ENCODE assay signal across 23 cellular contexts in the genomic region with DNA sequence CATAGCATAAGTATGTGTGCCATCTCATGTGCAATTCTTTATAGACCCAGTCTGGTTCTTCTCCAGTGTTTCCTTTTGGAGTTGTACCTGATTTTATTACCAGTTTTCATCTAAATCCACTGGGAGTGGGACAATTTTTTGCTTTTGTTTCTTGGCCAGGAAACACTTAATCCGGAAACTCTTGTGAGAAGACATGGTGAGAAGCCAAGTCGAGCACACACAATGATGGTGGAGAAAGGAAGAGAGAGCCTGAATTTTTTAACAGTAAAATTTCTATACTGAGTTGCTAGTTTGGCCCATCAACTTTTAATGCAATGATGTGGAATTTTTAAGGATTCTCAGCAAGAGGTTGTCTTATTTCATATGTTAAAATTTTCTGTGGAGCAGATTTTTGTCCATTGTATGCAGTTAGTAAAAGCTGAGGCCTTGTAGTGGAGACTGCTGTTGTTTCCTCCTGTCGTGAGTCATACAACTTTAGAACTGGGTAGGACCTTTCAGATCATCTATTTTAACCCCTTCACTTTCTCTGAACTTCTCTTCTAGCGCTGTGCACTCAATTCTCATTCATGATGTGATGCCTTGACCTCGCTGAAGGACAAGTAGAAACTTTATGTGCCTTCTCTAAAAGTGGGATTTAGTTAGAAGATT. TPM values are rescaled to one million over a fixed set of nuclear protein-coding genes. Genes with fewer than 3 reads are reported as not detected.
DNase-seq lines count a peak whose midpoint lies in the region; ATAC-seq, FAIRE-seq and TF ChIP-seq lines count a peak whose summit lies in the region.
"Had no signal": no experiment of that assay in that cellular context is flagged by ENCODE, and none has a peak within 500 bp of the region (broad histone marks: within the 10 kb centered on the region; RNA-seq: fewer than 3 reads in every experiment).

No MANE protein-coding gene starts in this region.

- H3K27ac ChIP-seq in layer of hippocampus (ENCODE audit: low read depth, low read length), result peak overlapping the region; percentile 0

- peaks cover 6% of the 10 kb centered on the region for H3K4me1 Mint-ChIP-seq in activated CD8-positive, alpha-beta memory T cell treated with anti-CD3 and anti-CD28 coated beads, Interleukin-2, amount 10 ng/mL, durations not matched to agents 7 days and 5 days

- CTCF ChIA-PET in activated CD8-positive, alpha-beta memory T cell treated with anti-CD3 and anti-CD28 coated beads, Interleukin-2, amount 10 ng/mL, durations not matched to agents 7 days and 5 days (lab: Charles Lee), result no interaction called here

- H3K27me3 ChIP-seq in layer of hippocampus (ENCODE audit: control insufficient read depth, insufficient read depth, low read length), result no peaks in the 10 kb centered on the region
- H3K27me3 ChIP-seq: upper lobe of left lung had no signal

- H3K36me3 Mint-ChIP-seq in activated CD8-positive, alpha-beta memory T cell treated with anti-CD3 and anti-CD28 coated beads, Interleukin-2, amount 10 ng/mL, durations not matched to agents 7 days and 5 days, result peaks cover 28% of the 10 kb centered on the region

- no peak overlapping the region for H3K4me3 Mint-ChIP-seq in activated CD8-positive, alpha-beta memory T cell treated with anti-CD3 and anti-CD28 coated beads, Interleukin-2, amount 10 ng/mL, durations not matched to agents 7 days and 5 days
- H3K4me3 Mint-ChIP-seq: activated T-helper 1 cell treated with anti-CD3 and anti-CD28 coated beads, Interleukin-12 subunit alpha, Interleukin-12 subunit beta, Interleukin-2, Interleukin-4 antibody, amounts not matched to agents 30 ng/mL and 10 ng/mL and 1 ng/mL, durations not matched to agents 14 hours and 24 hours and 36 hours; brain; CD4-positive, alpha-beta memory T cell; H9 had no signal

- no peak overlapping the region for H3K27ac Mint-ChIP-seq in activated CD8-positive, alpha-beta memory T cell treated with anti-CD3 and anti-CD28 coated beads, Interleukin-2, amount 10 ng/mL, durations not matched to agents 7 days and 5 days
- H3K27ac Mint-ChIP-seq: activated naive CD4-positive, alpha-beta T cell treated with anti-CD3 and anti-CD28 coated beads, Interleukin-2, amount 50 U/mL, for 72 hours; activated T-helper 1 cell treated with anti-CD3 and anti-CD28 coated beads, Interleukin-12 subunit alpha, Interleukin-12 subunit beta, Interleukin-2, Interleukin-4 antibody, amounts not matched to agents 30 ng/mL and 10 ng/mL and 1 ng/mL, durations not matched to agents 14 hours and 24 hours and 36 hours; CD4-positive, alpha-beta memory T cell had no signal

- no peaks in the 10 kb centered on the region for H3K27me3 Mint-ChIP-seq in activated CD8-positive, alpha-beta memory T cell treated with anti-CD3 and anti-CD28 coated beads, Interleukin-2, amount 10 ng/mL, durations not matched to agents 7 days and 5 days
- H3K27me3 Mint-ChIP-seq: brain; CD4-positive, alpha-beta memory T cell had no signal

- DNase-seq in GM12892 (ENCODE audit: insufficient read length) (no peak), MV-4-11 (lab: John Stamatoyannopoulos, UW) (peak; percentile 22), dermis blood vessel endothelial cell (peak; percentile 71), midbrain (lab: John Stamatoyannopoulos, UW) (no peak), dedifferentiated amniotic fluid mesenchymal stem cell (ENCODE audit: extremely low spot score) (no peak)
- DNase-seq in activated CD8-positive, alpha-beta memory T cell treated with anti-CD3 and anti-CD28 coated beads, Interleukin-2, amount 10 ng/mL, durations not matched to agents 7 days and 5 days, result no peak
- DNase-seq: activated CD4-positive, CD25-positive, alpha-beta regulatory T cell treated with anti-CD3 and anti-CD28 coated beads, Interleukin-2, amount 50 U/mL, for 72 hours; CD4-positive, alpha-beta memory T cell; erythroblast; H9; NCI-H1417; NCI-H510A; right cardiac atrium; T-helper 9 cell; upper lobe of left lung had no signal

- no peak for TF ChIP-seq POLR2A in GM12892 (IDR thresholded peaks at IDR 0.05; ENCODE audit: low read depth, low read length)

- FAIRE-seq in GM12892 (lab: Jason Lieb, UNC), result peak; percentile 5
- FAIRE-seq: GM12878, RCC 7860 had no signal

- ATAC-seq in activated CD8-positive, alpha-beta memory T cell treated with anti-CD3 and anti-CD28 coated beads, Interleukin-2, amount 10 ng/mL, durations not matched to agents 7 days and 5 days, result no peak
- ATAC-seq in HG02884 (IDR thresholded peaks at IDR 0.05; ENCODE audit: unreplicated experiment), result no peak
- ATAC-seq: activated naive CD4-positive, alpha-beta T cell treated with anti-CD3 and anti-CD28 coated beads, Interleukin-2, amount 50 U/mL, for 72 hours; GM12878; SK-N-SH treated with all-trans-retinoic acid at 6 μM for 48 hours had no signal

- H3K9me3 Mint-ChIP-seq in activated CD8-positive, alpha-beta memory T cell treated with anti-CD3 and anti-CD28 coated beads, Interleukin-2, amount 10 ng/mL, durations not matched to agents 7 days and 5 days (ENCODE audit: low read depth), result peaks cover 3% of the 10 kb centered on the region
- H3K9me3 Mint-ChIP-seq: activated naive CD4-positive, alpha-beta T cell treated with anti-CD3 and anti-CD28 coated beads, Interleukin-2, amount 50 U/mL, for 72 hours; activated T-helper 1 cell treated with anti-CD3 and anti-CD28 coated beads, Interleukin-12 subunit alpha, Interleukin-12 subunit beta, Interleukin-2, Interleukin-4 antibody, amounts not matched to agents 30 ng/mL and 10 ng/mL and 1 ng/mL, durations not matched to agents 14 hours and 24 hours and 36 hours had no signal

RNA-seq across cellular contexts. Expression of gene FAR1, which starts 17.1 kb away (rescaled TPM):
- polyA plus RNA-seq in GM12892 (2012; ENCODE audit: missing spikeins), result 28.4 TPM
- 76.2 and 115 TPM in 2 replicates for total RNA-seq in dermis blood vessel endothelial cell
- total RNA-seq in activated CD8-positive, alpha-beta memory T cell treated with anti-CD3 and anti-CD28 coated beads, Interleukin-2, amount 10 ng/mL, durations not matched to agents 7 days and 5 days, result 10 to 100 TPM; 56.9 to 57.0 TPM

Comparison
In these comparisons a context has a peak if more than half of its experiments do, and no peak if none do; other contexts are left out.
1. DNase-seq: peak in MV-4-11 (single experiment) and dermis blood vessel endothelial cell (single experiment); none in GM12892 (single experiment), midbrain (single experiment), activated CD8-positive, alpha-beta memory T cell treated with anti-CD3 and anti-CD28 coated beads, Interleukin-2, amount 10 ng/mL, durations not matched to agents 7 days and 5 days (single experiment) and dedifferentiated amniotic fluid mesenchymal stem cell (single experiment).